ENCODE assay signal across 1 cellular context in the genomic region with DNA sequence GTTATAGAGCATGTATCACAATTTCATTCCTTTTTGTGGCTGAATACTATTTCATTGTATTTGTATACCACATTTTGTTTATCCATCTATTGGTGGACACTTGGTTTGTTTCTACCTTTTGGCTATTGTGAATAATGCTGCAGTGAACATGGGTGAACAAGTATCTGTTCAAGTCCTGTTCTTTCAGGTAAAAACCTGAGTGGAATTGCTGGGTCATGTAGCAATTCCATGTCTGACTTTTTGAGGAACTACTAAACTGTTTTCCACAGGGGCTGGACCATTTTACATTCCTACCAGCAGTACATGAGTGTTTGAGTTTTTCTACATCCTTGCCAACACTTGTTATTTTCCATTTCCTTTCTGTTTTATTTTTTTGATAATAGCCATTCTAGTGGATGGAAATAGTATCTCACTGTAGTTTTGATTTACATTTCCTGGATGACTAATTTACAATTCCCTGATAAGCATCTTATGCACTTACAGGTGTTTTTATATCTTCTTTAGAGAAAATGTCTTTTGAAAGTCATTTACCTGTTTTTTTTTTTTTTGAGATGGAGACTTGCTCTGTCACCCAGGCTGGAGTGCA.
A peak's percentile ranks its signal among the peaks of the same experiment; 100 is the strongest.
TF ChIP-seq lines count a peak whose summit lies in the region.

No MANE protein-coding gene starts in this region.

TF ChIP-seq in HepG2, 621 proteins besides CTCF, POLR2A, EP300 and RAD21:
- TF ChIP-seq, protein P1, sequence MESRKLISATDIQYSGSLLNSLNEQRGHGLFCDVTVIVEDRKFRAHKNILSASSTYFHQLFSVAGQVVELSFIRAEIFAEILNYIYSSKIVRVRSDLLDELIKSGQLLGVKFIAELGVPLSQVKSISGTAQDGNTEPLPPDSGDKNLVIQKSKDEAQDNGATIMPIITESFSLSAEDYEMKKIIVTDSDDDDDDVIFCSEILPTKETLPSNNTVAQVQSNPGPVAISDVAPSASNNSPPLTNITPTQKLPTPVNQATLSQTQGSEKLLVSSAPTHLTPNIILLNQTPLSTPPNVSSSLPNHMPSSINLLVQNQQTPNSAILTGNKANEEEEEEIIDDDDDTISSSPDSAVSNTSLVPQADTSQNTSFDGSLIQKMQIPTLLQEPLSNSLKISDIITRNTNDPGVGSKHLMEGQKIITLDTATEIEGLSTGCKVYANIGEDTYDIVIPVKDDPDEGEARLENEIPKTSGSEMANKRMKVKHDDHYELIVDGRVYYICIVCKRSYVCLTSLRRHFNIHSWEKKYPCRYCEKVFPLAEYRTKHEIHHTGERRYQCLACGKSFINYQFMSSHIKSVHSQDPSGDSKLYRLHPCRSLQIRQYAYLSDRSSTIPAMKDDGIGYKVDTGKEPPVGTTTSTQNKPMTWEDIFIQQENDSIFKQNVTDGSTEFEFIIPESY (CRISPR knock-in tag; IDR thresholded peaks at IDR 0.05), result no peak
- TF ChIP-seq, protein P2, sequence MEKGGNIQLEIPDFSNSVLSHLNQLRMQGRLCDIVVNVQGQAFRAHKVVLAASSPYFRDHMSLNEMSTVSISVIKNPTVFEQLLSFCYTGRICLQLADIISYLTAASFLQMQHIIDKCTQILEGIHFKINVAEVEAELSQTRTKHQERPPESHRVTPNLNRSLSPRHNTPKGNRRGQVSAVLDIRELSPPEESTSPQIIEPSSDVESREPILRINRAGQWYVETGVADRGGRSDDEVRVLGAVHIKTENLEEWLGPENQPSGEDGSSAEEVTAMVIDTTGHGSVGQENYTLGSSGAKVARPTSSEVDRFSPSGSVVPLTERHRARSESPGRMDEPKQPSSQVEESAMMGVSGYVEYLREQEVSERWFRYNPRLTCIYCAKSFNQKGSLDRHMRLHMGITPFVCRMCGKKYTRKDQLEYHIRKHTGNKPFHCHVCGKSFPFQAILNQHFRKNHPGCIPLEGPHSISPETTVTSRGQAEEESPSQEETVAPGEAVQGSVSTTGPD (CRISPR knock-in tag; IDR thresholded peaks at IDR 0.05), result no peak
- TF ChIP-seq, protein P3, sequence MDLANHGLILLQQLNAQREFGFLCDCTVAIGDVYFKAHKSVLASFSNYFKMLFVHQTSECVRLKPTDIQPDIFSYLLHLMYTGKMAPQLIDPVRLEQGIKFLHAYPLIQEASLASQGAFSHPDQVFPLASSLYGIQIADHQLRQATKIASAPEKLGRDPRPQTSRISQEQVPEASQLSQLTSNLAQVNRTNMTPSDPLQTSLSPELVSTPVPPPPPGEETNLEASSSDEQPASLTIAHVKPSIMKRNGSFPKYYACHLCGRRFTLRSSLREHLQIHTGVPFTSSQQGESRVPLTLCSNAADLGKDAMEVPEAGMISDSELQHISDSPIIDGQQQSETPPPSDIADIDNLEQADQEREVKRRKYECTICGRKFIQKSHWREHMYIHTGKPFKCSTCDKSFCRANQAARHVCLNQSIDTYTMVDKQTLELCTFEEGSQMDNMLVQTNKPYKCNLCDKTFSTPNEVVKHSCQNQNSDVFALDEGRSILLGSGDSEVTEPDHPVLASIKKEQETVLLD (CRISPR knock-in tag; IDR thresholded peaks at IDR 0.05; ENCODE audit: low read depth), result no peak
- TF ChIP-seq THYN1 (CRISPR knock-in tag; IDR thresholded peaks at IDR 0.05; ENCODE audit: borderline replicate concordance, low read depth), result no peak
- peak; percentile 88 for TF ChIP-seq ZNF7 (CRISPR knock-in tag; IDR thresholded peaks at IDR 0.05)
- TF ChIP-seq ADNP (CRISPR knock-in tag; IDR thresholded peaks at IDR 0.05), result no peak
